8 cellular contexts compared by ENCODE assay signal in genomic region chr1:183635112-183635605, GRCh38. TPM values are rescaled to one million over a fixed set of nuclear protein-coding genes. Genes with fewer than 3 reads are reported as not detected.
DNase-seq lines count a peak whose midpoint lies in the region; ATAC-seq and TF ChIP-seq lines count a peak whose summit lies in the region.

No MANE protein-coding gene starts in this region.

- no peaks in the 10 kb centered on the region for H3K27me3 Mint-ChIP-seq in stimulated activated memory B cell treated with anti-CD40 and anti-IgM and Interleukin-4, amounts not matched to agents 10 μg/mL and 1 μg/mL and 100 μg/mL, for 72 hours

- peak overlapping the region; percentile 98 for H3K27ac ChIP-seq in colonic mucosa
- peak overlapping the region; percentile 77 to 90 (median 84) for H3K27ac ChIP-seq in right lobe of liver

- H3K4me3 ChIP-seq in colonic mucosa = peak overlapping the region; percentile 77
- H3K4me3 ChIP-seq in right lobe of liver = peak overlapping the region; percentile 69 to 83 (median 72)

- intact Hi-C loops in colonic mucosa (cut with DNase I) (no loop called here), right lobe of liver (cut with DNase I) (loop anchor here in 1 of 2 donors (10.0 kb wide), 1 partner anchor 160 kb away; the partner anchor contains the start of gene SMG7)

- H3K9ac ChIP-seq in colonic mucosa (ENCODE audit: low read depth in 2 of 2, low read length in 2 of 2) = peak overlapping the region; percentile 87 to 89

- H3K27ac Mint-ChIP-seq in stimulated activated memory B cell treated with anti-CD40 and anti-IgM and Interleukin-4, amounts not matched to agents 10 μg/mL and 1 μg/mL and 100 μg/mL, for 72 hours = peak overlapping the region; percentile 92

- peaks cover 8% of the 10 kb centered on the region for H3K36me3 Mint-ChIP-seq in stimulated activated memory B cell treated with anti-CD40 and anti-IgM and Interleukin-4, amounts not matched to agents 10 μg/mL and 1 μg/mL and 100 μg/mL, for 72 hours

- WGBS in right lobe of liver (ENCODE audit: insufficient coverage, low coverage, low lambda C conversion rate, missing lambda C conversion rate) = 0% methylated on average over 2 of the region's 42 CpGs

- H3K36me3 ChIP-seq in colonic mucosa = no peaks in the 10 kb centered on the region
- peaks cover 0 to 7% (median under 1%) of the 10 kb centered on the region in 4 donors for H3K36me3 ChIP-seq in right lobe of liver

- H3K9me3 ChIP-seq in colonic mucosa (no peaks in the 10 kb centered on the region), right lobe of liver (no peaks in the 10 kb centered on the region)

- H3K4me1 Mint-ChIP-seq in stimulated activated memory B cell treated with anti-CD40 and anti-IgM and Interleukin-4, amounts not matched to agents 10 μg/mL and 1 μg/mL and 100 μg/mL, for 72 hours = peaks cover 25% of the 10 kb centered on the region

- H3K4me1 ChIP-seq in colonic mucosa (peaks cover 15% of the 10 kb centered on the region), right lobe of liver (peaks cover 0 to 51% (median 12%) of the 10 kb centered on the region in 4 donors)

- no peak for TF ChIP-seq POLR2A in right lobe of liver (IDR thresholded peaks at IDR 0.05)

- TF ChIP-seq CTCF in colonic mucosa (IDR thresholded peaks at IDR 0.05) (no peak), right lobe of liver (IDR thresholded peaks at IDR 0.05) (no peak)

- H3K9me3 Mint-ChIP-seq in stimulated activated memory B cell treated with anti-CD40 and anti-IgM and Interleukin-4, amounts not matched to agents 10 μg/mL and 1 μg/mL and 100 μg/mL, for 72 hours = no peaks in the 10 kb centered on the region

- H3K27me3 ChIP-seq in colonic mucosa = no peaks in the 10 kb centered on the region
- no peaks in the 10 kb centered on the region for H3K27me3 ChIP-seq in right lobe of liver

- peak overlapping the region; percentile 99 for H3K4me3 Mint-ChIP-seq in stimulated activated memory B cell treated with anti-CD40 and anti-IgM and Interleukin-4, amounts not matched to agents 10 μg/mL and 1 μg/mL and 100 μg/mL, for 72 hours

- ATAC-seq in HG03097 (IDR thresholded peaks at IDR 0.05; ENCODE audit: low FRiP score, unreplicated experiment) = peak; percentile 5
- ATAC-seq in right lobe of liver = peak; percentile 16 to 39 (median 33)
- ATAC-seq in stimulated activated memory B cell treated with anti-CD40 and anti-IgM and Interleukin-4, amounts not matched to agents 10 μg/mL and 1 μg/mL and 100 μg/mL, for 72 hours = peak; percentile 37

- DNase-seq in DMS79 treated with DMSO at 0.1 percent for 48 hours (lab: John Stamatoyannopoulos, UW) (peak; percentile 13), DMS79 (lab: John Stamatoyannopoulos, UW) (no peak), T-helper 9 cell (peak; percentile 11), colonic mucosa (peak; percentile 64), right lobe of liver (peak; percentile 50 to 71 (median 68)), OCI-M2 (lab: John Stamatoyannopoulos, UW; ENCODE audit: unreplicated experiment) (no peak)

RNA-seq across cellular contexts. Expression of gene ARPC5, which starts 0.4 kb away (rescaled TPM):
- total RNA-seq in colonic mucosa = 100 to 1,000 TPM; 147 to 189 TPM
- 10 to 100 TPM; 23.6 to 70.5 (median 41.3) TPM for total RNA-seq in right lobe of liver

RNA-seq across cellular contexts. Expression of gene APOBEC4, which starts 18.0 kb away (rescaled TPM):
- total RNA-seq in colonic mucosa (not detected), right lobe of liver (not detected)

RNA-seq across cellular contexts. Expression of gene NCF2, which starts 44.9 kb away (rescaled TPM):
- total RNA-seq in colonic mucosa = 1 to 10 TPM; 2.5 to 9.1 TPM
- total RNA-seq in right lobe of liver = 10 to 100 TPM in 3 of 6 experiments, 1 to 10 TPM in 3; 3.0 to 11.4 (median 7.9) TPM

Comparison
In these comparisons a context has a peak if more than half of its experiments do, and no peak if none do; other contexts are left out.
1. DNase-seq: peak in DMS79 treated with DMSO at 0.1 percent for 48 hours (single experiment), T-helper 9 cell (single experiment), colonic mucosa (single experiment) and right lobe of liver (3 of 3); none in DMS79 (single experiment) and OCI-M2 (single experiment).
2. Peak in every context shown above with its lines, with median percentiles within 50 percentile points of each other: ATAC-seq.